Comparison of ENCODE assay signal across 8 cellular contexts in the genomic region with DNA sequence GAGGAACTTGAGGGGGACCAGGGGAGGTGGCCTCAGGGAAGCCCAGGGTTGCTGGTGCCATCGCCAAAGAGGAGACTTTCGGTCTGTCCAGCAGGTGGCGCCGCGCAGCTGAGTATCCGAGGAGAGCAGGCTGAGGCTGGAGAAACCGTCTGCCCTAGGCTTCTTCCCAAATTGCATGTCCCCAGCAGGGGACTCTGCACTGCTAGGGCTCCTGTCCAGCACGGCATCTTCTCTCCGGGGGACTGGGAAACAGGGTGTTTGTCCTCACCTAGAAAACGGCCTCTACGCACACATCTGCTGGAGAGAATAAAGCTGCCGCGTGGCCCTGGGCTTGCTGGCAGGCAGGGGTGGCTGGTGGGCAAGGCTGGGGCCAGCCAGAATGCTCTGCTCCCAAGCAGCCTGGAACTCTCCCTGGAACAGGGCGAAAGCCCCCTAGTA.
DNase-seq lines count a peak whose midpoint lies in the region; ATAC-seq and TF ChIP-seq lines count a peak whose summit lies in the region.

No MANE protein-coding gene starts in this region.

- peak; percentile 78 for TF ChIP-seq CTCF in AG10803 (conservative IDR thresholded peaks at IDR 0.05; ENCODE audit: low read length)
- TF ChIP-seq CTCF in choroid plexus epithelial cell (conservative IDR thresholded peaks at IDR 0.05; ENCODE audit: low read depth, low read length) = peak; percentile 88
- TF ChIP-seq CTCF in liver (IDR thresholded peaks at IDR 0.05; ENCODE audit: low read depth, low read length, missing input control) = peak; percentile 77

- H3K9me3 ChIP-seq in liver (ENCODE audit: control insufficient read depth in 4 of 4, low read length in 3 of 4) = no peaks in the 10 kb centered on the region

- H3K9me3 Mint-ChIP-seq in activated CD4-positive, alpha-beta T cell treated with anti-CD3 and anti-CD28 coated beads for 36 hours (ENCODE audit: low read depth) = no peaks in the 10 kb centered on the region

- TF ChIP-seq RAD21 in liver (IDR thresholded peaks at IDR 0.05) = peak; percentile 84 to 93

- no peak overlapping the region for H3K9ac ChIP-seq in liver (ENCODE audit: low read depth in 1 of 2, low read length in 2 of 2)

- intact Hi-C loops in activated CD4-positive, alpha-beta T cell treated with anti-CD3 and anti-CD28 coated beads for 36 hours (cut with DNase I, micrococcal nuclease) = loop anchor here (1.0 to 10.0 kb wide), 5 partner anchors 225 to 483 kb away; no protein-coding TSS in a partner anchor

- H3K4me1 Mint-ChIP-seq in activated CD4-positive, alpha-beta T cell treated with anti-CD3 and anti-CD28 coated beads for 36 hours = no peaks in the 10 kb centered on the region

- H3K27me3 Mint-ChIP-seq in activated CD4-positive, alpha-beta T cell treated with anti-CD3 and anti-CD28 coated beads for 36 hours = no peaks in the 10 kb centered on the region

- CTCF ChIA-PET in activated CD4-positive, alpha-beta T cell treated with anti-CD3 and anti-CD28 coated beads for 36 hours (lab: Charles Lee) = interaction anchor here (0.6 to 2.6 kb wide), 19 partner anchors 9 to 480 kb away, joined by 3 to 13 read pairs (median 4); no protein-coding TSS in a partner anchor

- no peaks in the 10 kb centered on the region for H3K36me3 ChIP-seq in liver (ENCODE audit: control insufficient read depth in 4 of 4, insufficient read depth in 3 of 4, low read depth in 1 of 4, low read length in 3 of 4)

- POLR2A ChIA-PET in activated CD4-positive, alpha-beta T cell treated with anti-CD3 and anti-CD28 coated beads for 36 hours (lab: Charles Lee) = interaction anchor here (0.6 kb wide), 1 partner anchor 66 kb away, joined by 3 read pairs; no protein-coding TSS in a partner anchor

- H3K4me3 ChIP-seq in AG10803 (ENCODE audit: low read length) = no peak overlapping the region
- no peak overlapping the region for H3K4me3 ChIP-seq in choroid plexus epithelial cell (ENCODE audit: low read depth, low read length)
- H3K4me3 ChIP-seq in liver (ENCODE audit: low read depth in 1 of 3, low read length in 3 of 3) = no peak overlapping the region

- no peak overlapping the region for H3K27ac ChIP-seq in liver (ENCODE audit: low read depth in 1 of 2, low read length in 2 of 2)

- H3K36me3 Mint-ChIP-seq in activated CD4-positive, alpha-beta T cell treated with anti-CD3 and anti-CD28 coated beads for 36 hours (ENCODE audit: low read depth) = no peaks in the 10 kb centered on the region

- peaks cover 0 to 4% (median 2%) of the 10 kb centered on the region in 4 donors for H3K4me1 ChIP-seq in liver (ENCODE audit: control insufficient read depth in 4 of 4, insufficient read depth in 4 of 4, low read length in 3 of 4)

- peak; percentile 60 for DNase-seq in AG10803 (ENCODE audit: low read depth)
- DNase-seq in NCI-H2227 (lab: John Stamatoyannopoulos, UW; ENCODE audit: unreplicated experiment) = peak; percentile 79
- peak; percentile 89 for DNase-seq in activated CD4-positive, alpha-beta T cell treated with anti-CD3 and anti-CD28 coated beads for 36 hours
- DNase-seq in choroid plexus epithelial cell (ENCODE audit: low read depth) = peak; percentile 73
- DNase-seq in stimulated activated CD4-positive, alpha-beta T cell treated with anti-CD3 and anti-CD28 coated beads, TNF-alpha, amount 100 ng/mL, for 4 hours (ENCODE audit: low read depth in 3 of 3) = peak; percentile 29 to 57 (median 34)

- H3K27me3 ChIP-seq in liver (ENCODE audit: control insufficient read depth in 4 of 4, insufficient read depth in 4 of 4, low read length in 3 of 4) = no peaks in the 10 kb centered on the region

- ATAC-seq in GM18909 (IDR thresholded peaks at IDR 0.05; ENCODE audit: poor library complexity, unreplicated experiment) = peak; percentile 93
- ATAC-seq in HG03108 (IDR thresholded peaks at IDR 0.05; ENCODE audit: unreplicated experiment) = peak; percentile 76
- ATAC-seq in activated CD4-positive, alpha-beta T cell treated with anti-CD3 and anti-CD28 coated beads for 36 hours = peak; percentile 93

- WGBS in liver = 14% methylated on average over 14 of the region's 14 CpGs

- H3K4me3 Mint-ChIP-seq in activated CD4-positive, alpha-beta T cell treated with anti-CD3 and anti-CD28 coated beads for 36 hours = no peak overlapping the region

- no peak overlapping the region for H3K27ac Mint-ChIP-seq in activated CD4-positive, alpha-beta T cell treated with anti-CD3 and anti-CD28 coated beads for 36 hours

TF ChIP-seq in liver, 16 proteins besides CTCF, POLR2A, EP300 and RAD21:
- TF ChIP-seq RXRA (IDR thresholded peaks at IDR 0.05) = no peak
- no peak for TF ChIP-seq JUND (IDR thresholded peaks at IDR 0.05)
- TF ChIP-seq FOXA2 (IDR thresholded peaks at IDR 0.05) = no peak
- TF ChIP-seq SP1 (IDR thresholded peaks at IDR 0.05) = no peak
- TF ChIP-seq FOXA1 (IDR thresholded peaks at IDR 0.05) = no peak
- TF ChIP-seq NR2F2 (IDR thresholded peaks at IDR 0.05) = no peak
- TF ChIP-seq HNF4A (conservative IDR thresholded peaks at IDR 0.05) = no peak
- TF ChIP-seq YY1 (IDR thresholded peaks at IDR 0.05) = no peak
- TF ChIP-seq, protein P1, sequence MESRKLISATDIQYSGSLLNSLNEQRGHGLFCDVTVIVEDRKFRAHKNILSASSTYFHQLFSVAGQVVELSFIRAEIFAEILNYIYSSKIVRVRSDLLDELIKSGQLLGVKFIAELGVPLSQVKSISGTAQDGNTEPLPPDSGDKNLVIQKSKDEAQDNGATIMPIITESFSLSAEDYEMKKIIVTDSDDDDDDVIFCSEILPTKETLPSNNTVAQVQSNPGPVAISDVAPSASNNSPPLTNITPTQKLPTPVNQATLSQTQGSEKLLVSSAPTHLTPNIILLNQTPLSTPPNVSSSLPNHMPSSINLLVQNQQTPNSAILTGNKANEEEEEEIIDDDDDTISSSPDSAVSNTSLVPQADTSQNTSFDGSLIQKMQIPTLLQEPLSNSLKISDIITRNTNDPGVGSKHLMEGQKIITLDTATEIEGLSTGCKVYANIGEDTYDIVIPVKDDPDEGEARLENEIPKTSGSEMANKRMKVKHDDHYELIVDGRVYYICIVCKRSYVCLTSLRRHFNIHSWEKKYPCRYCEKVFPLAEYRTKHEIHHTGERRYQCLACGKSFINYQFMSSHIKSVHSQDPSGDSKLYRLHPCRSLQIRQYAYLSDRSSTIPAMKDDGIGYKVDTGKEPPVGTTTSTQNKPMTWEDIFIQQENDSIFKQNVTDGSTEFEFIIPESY (IDR thresholded peaks at IDR 0.05) = no peak
TF ChIP-seq in liver: peak in this region for 0.

Comparison
In these comparisons a context has a peak if more than half of its experiments do, and no peak if none do; other contexts are left out.
1. DNase-seq: peak in every context shown above with its lines; median percentile 89 in activated CD4-positive, alpha-beta T cell treated with anti-CD3 and anti-CD28 coated beads for 36 hours; 79 in NCI-H2227; 73 in choroid plexus epithelial cell; 60 in AG10803; 34 in stimulated activated CD4-positive, alpha-beta T cell treated with anti-CD3 and anti-CD28 coated beads, TNF-alpha, amount 100 ng/mL, for 4 hours.